Comparison of ENCODE assay signal across 8 cellular contexts in the genomic region with DNA sequence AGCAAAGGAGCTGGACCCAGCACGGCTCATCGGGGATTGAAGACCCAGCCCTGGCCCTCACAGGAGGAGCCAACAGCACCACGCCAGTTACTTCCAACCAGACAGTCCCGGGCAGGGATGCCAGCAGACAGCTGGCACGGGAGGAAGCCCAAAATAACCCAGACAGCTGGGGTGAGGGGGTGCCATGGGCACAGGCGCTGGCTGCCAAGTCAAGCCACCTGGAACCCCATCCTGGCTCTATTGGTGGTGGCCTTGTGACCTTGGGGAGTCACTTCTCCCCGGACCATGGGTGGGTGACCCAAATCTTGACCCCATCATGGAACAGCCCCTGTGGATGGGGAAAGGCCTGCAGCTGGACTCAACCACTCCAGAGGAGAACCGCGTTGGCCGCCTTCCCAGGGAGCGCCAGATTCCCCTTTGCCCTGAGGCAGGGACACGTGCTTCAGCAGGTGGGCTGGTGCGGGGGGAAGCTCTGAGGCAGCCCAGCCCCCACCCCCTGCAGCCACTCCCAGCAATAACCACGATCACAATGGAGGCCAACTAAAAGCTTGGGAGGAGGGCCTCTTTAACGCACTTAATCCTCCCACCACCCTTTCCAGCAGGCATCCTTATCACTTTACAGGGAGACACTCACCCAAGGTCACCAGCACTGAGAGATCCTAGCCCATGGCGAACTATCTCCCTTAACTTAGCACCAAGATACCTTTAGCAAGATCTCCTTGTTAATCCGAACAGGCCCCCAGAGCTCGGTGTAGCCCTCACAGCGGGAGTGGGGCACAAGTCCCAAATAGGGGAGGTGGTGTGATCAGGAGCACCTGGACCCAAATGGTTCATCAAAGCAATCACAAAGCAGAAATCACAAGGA. TPM values are rescaled to one million over a fixed set of nuclear protein-coding genes. Genes with fewer than 3 reads are reported as not detected.
DNase-seq lines count a peak whose midpoint lies in the region; ATAC-seq and TF ChIP-seq lines count a peak whose summit lies in the region.

No MANE protein-coding gene starts in this region.

- POLR2A ChIA-PET in WTC11 (lab: Charles Lee): interaction anchor here (1.2 to 11.7 kb wide), 2 partner anchors 11 to 90 kb away, joined by 3 to 161 read pairs; partner anchors contain the start of gene PSMD9

- H3K27ac Mint-ChIP-seq in CD4-positive, CD25-positive, alpha-beta regulatory T cell: peak overlapping the region; percentile 92 to 93 (median 92)
- peak overlapping the region; percentile 92 for H3K27ac Mint-ChIP-seq in WTC11

- H3K36me3 ChIP-seq in CD4-positive, CD25-positive, alpha-beta regulatory T cell (ENCODE audit: control insufficient read depth, insufficient read depth, low read length): peaks cover 25% of the 10 kb centered on the region
- peaks cover 32% of the 10 kb centered on the region for H3K36me3 ChIP-seq in neutrophil

- peaks cover 23% of the 10 kb centered on the region for H3K36me3 Mint-ChIP-seq in CD4-positive, CD25-positive, alpha-beta regulatory T cell
- peaks cover 15% of the 10 kb centered on the region for H3K36me3 Mint-ChIP-seq in WTC11

- H3K27ac ChIP-seq in CD4-positive, CD25-positive, alpha-beta regulatory T cell (ENCODE audit: insufficient read depth, low read length, poor library complexity, severe bottlenecking): peak overlapping the region; percentile 94
- H3K27ac ChIP-seq in neutrophil: peak overlapping the region; percentile 100

- no peaks in the 10 kb centered on the region for H3K9me3 ChIP-seq in CD4-positive, CD25-positive, alpha-beta regulatory T cell (ENCODE audit: control insufficient read depth in 2 of 2, low read length in 2 of 2)
- H3K9me3 ChIP-seq in neutrophil: no peaks in the 10 kb centered on the region

- no peak for ATAC-seq in CD4-positive, CD25-positive, alpha-beta regulatory T cell (ENCODE audit: low read depth in 2 of 2)
- ATAC-seq in WTC11: no peak
- ATAC-seq in GM18498 (IDR thresholded peaks at IDR 0.05; ENCODE audit: unreplicated experiment): no peak
- no peak for ATAC-seq in GM21529 (IDR thresholded peaks at IDR 0.05; ENCODE audit: unreplicated experiment)

- no peaks in the 10 kb centered on the region for H3K27me3 ChIP-seq in CD4-positive, CD25-positive, alpha-beta regulatory T cell (ENCODE audit: control insufficient read depth, insufficient read depth, low read length)
- H3K27me3 ChIP-seq in neutrophil: no peaks in the 10 kb centered on the region

- peak overlapping the region; percentile 90 to 98 (median 93) for H3K4me3 Mint-ChIP-seq in CD4-positive, CD25-positive, alpha-beta regulatory T cell
- peak overlapping the region; percentile 67 for H3K4me3 Mint-ChIP-seq in WTC11

- H3K4me1 ChIP-seq in CD4-positive, CD25-positive, alpha-beta regulatory T cell (ENCODE audit: control insufficient read depth, insufficient read depth, low read length, poor library complexity, severe bottlenecking): peaks cover 64% of the 10 kb centered on the region
- peaks cover 65% of the 10 kb centered on the region in 2 experiments for H3K4me1 ChIP-seq in neutrophil (ENCODE audit: control insufficient read depth in 1 of 2, insufficient read depth in 1 of 2, low read depth in 1 of 2, low read length in 1 of 2)

- no peak for DNase-seq in CD4-positive, CD25-positive, alpha-beta regulatory T cell
- DNase-seq in NCI-H1417 (lab: John Stamatoyannopoulos, UW) (peak; percentile 86 to 98 (median 94)), WTC11 (ENCODE audit: low spot score) (no peak), fibroblast of villous mesenchyme (ENCODE audit: low read depth) (peak; percentile 72), CD1c-positive myeloid dendritic cell (ENCODE audit: extremely low spot score) (no peak)

- peaks cover 30% of the 10 kb centered on the region for H3K27me3 Mint-ChIP-seq in CD4-positive, CD25-positive, alpha-beta regulatory T cell
- no peaks in the 10 kb centered on the region for H3K27me3 Mint-ChIP-seq in WTC11 (ENCODE audit: low read depth)

- CTCF ChIA-PET in WTC11 (lab: Charles Lee): interaction anchor here (0.9 to 12.5 kb wide), 3 partner anchors 9 to 120 kb away, joined by 3 to 532 read pairs (median 227); partner anchors contain the start of genes CFAP251 and SETD1B

- peak overlapping the region; percentile 65 for H3K4me3 ChIP-seq in CD4-positive, CD25-positive, alpha-beta regulatory T cell (ENCODE audit: low read depth, low read length)
- H3K4me3 ChIP-seq in fibroblast of villous mesenchyme (ENCODE audit: low read depth, low read length) (peak overlapping the region; percentile 82), neutrophil (ENCODE audit: low read depth in 1 of 2, low read length in 1 of 2) (peak overlapping the region; percentile 84 to 96)

- no peaks in the 10 kb centered on the region for H3K9me3 Mint-ChIP-seq in CD4-positive, CD25-positive, alpha-beta regulatory T cell
- H3K9me3 Mint-ChIP-seq in WTC11: no peaks in the 10 kb centered on the region

- TF ChIP-seq CTCF in WTC11 (IDR thresholded peaks at IDR 0.05) (no peak), fibroblast of villous mesenchyme (IDR thresholded peaks at IDR 0.05; ENCODE audit: insufficient read depth, low read depth, low read length) (no peak), neutrophil (IDR thresholded peaks at IDR 0.05) (no peak)

- peaks cover 0 to 60% (median 40%) of the 10 kb centered on the region in 4 donors for H3K4me1 Mint-ChIP-seq in CD4-positive, CD25-positive, alpha-beta regulatory T cell
- peaks cover 49% of the 10 kb centered on the region for H3K4me1 Mint-ChIP-seq in WTC11

TF ChIP-seq in WTC11, 78 proteins besides CTCF, POLR2A, EP300 and RAD21:
- TF ChIP-seq FOXK1 (CRISPR knock-in tag; IDR thresholded peaks at IDR 0.05): no peak
- 0 out of 2 replicates have a peak, but pooled peaks have one; percentile 32 for TF ChIP-seq ZNF232 (CRISPR knock-in tag; IDR thresholded peaks at IDR 0.05)
- 0 out of 2 replicates have a peak, but pooled peaks have one; percentile 20 for TF ChIP-seq USF1 (CRISPR knock-in tag; IDR thresholded peaks at IDR 0.05)
- TF ChIP-seq SMAD3 (CRISPR knock-in tag; IDR thresholded peaks at IDR 0.05; ENCODE audit: borderline replicate concordance): 0 out of 2 replicates have a peak, but pooled peaks have one; percentile 3
- TF ChIP-seq, protein P1, sequence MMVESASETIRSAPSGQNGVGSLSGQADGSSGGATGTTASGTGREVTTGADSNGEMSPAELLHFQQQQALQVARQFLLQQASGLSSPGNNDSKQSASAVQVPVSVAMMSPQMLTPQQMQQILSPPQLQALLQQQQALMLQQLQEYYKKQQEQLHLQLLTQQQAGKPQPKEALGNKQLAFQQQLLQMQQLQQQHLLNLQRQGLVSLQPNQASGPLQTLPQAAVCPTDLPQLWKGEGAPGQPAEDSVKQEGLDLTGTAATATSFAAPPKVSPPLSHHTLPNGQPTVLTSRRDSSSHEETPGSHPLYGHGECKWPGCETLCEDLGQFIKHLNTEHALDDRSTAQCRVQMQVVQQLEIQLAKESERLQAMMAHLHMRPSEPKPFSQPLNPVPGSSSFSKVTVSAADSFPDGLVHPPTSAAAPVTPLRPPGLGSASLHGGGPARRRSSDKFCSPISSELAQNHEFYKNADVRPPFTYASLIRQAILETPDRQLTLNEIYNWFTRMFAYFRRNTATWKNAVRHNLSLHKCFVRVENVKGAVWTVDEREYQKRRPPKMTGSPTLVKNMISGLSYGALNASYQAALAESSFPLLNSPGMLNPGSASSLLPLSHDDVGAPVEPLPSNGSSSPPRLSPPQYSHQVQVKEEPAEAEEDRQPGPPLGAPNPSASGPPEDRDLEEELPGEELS (CRISPR knock-in tag; IDR thresholded peaks at IDR 0.05): no peak
- TF ChIP-seq EMX1 (CRISPR knock-in tag; IDR thresholded peaks at IDR 0.05): 0 out of 2 replicates have a peak, but pooled peaks have one; percentile 34
TF ChIP-seq in WTC11: peak in this region for 4.

RNA-seq across cellular contexts. Expression of gene RHOF, which starts 4.7 kb away (rescaled TPM):
- total RNA-seq in CD4-positive, CD25-positive, alpha-beta regulatory T cell: 149 TPM
- 100 to 1,000 TPM in 1 of 4 donors, 10 to 100 TPM in 3; 80.4 to 100 (median 92.0) TPM for polyA plus RNA-seq in CD4-positive, CD25-positive, alpha-beta regulatory T cell
- total RNA-seq in WTC11 (2021) (35.8 to 45.3 TPM (median 36.2 TPM) in 3 replicates), fibroblast of villous mesenchyme (9.0 and 11.7 TPM in 2 replicates)

RNA-seq across cellular contexts. Expression of gene SETD1B, which starts 5.6 kb away (rescaled TPM):
- 118 TPM for total RNA-seq in CD4-positive, CD25-positive, alpha-beta regulatory T cell
- 1 to 10 TPM; 1.2 to 2.0 (median 1.5) TPM for polyA plus RNA-seq in CD4-positive, CD25-positive, alpha-beta regulatory T cell
- total RNA-seq in WTC11 (2021): 18.0 to 19.5 TPM (median 18.4 TPM) in 3 replicates
- total RNA-seq in fibroblast of villous mesenchyme: 4.7 and 5.2 TPM in 2 replicates

Comparison
In these comparisons a context has a peak if more than half of its experiments do, and no peak if none do; other contexts are left out.
1. DNase-seq: peak in NCI-H1417 (3 of 3) and fibroblast of villous mesenchyme (single experiment); none in CD4-positive, CD25-positive, alpha-beta regulatory T cell (0 of 3), WTC11 (single experiment) and CD1c-positive myeloid dendritic cell (single experiment).
2. Peak in every context shown above with its lines, with median percentiles within 50 percentile points of each other: H3K4me3 ChIP-seq.